18 cellular contexts compared by ENCODE assay signal in the genomic region with DNA sequence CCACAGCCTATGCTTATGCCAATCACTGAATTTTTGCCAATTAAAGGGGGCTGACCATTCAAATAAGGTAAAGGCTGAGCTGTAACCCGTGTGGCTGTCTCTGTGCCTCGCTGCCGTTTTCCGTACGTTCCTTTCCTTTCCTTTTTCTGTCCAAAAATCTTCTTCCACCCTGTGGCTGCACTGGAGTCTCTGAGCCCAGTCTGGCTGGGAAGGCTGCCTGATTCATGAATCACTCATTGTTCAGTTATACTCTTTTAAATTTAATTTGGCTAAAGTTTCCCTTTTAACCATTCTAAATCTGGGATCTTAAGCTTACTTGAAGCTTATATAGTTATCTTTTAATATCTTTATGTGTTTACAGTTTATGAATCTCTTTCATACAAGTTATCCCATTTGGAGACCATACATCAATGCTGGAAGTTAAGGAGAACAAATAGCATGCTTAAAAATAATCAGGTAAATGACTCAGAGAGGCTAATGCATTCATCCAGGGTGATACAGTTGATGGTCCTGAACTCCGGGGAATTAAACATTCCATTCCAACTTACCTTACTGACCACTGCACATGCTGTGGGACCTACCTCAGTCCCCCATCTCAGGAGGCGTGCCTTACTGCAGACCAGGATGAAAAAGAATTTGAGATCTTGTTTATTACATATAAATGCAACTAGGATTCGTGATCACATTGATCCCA.
A peak's percentile ranks its signal among the peaks of the same experiment; 100 is the strongest.
DNase-seq lines count a peak whose midpoint lies in the region; TF ChIP-seq lines count a peak whose summit lies in the region.
"Had no signal": no experiment of that assay in that cellular context is flagged by ENCODE, and none has a peak within 500 bp of the region (broad histone marks: within the 10 kb centered on the region; RNA-seq: fewer than 3 reads in every experiment).

No MANE protein-coding gene starts in this region.

- no peak overlapping the region for H3T11ph ChIP-seq in H9 (ENCODE audit: low read length)

- no peak overlapping the region for H3K56ac ChIP-seq in H9 (ENCODE audit: insufficient read length, low read depth, low read length)

- CTCF ChIA-PET in activated CD4-positive, alpha-beta T cell treated with anti-CD3 and anti-CD28 coated beads, Interleukin-2, amount 10 ng/mL, durations not matched to agents 7 days and 5 days (lab: Charles Lee): no interaction called here
- CTCF ChIA-PET in RWPE1 (lab: Yijun Ruan, JAX): no interaction called here

- H3K4me1 Mint-ChIP-seq in activated CD4-positive, alpha-beta T cell treated with anti-CD3 and anti-CD28 coated beads, Interleukin-2, amount 10 ng/mL, durations not matched to agents 24 days and 14 days: no peaks in the 10 kb centered on the region
- H3K4me1 Mint-ChIP-seq in activated CD4-positive, alpha-beta T cell treated with anti-CD3 and anti-CD28 coated beads, Interleukin-2, amount 10 ng/mL, durations not matched to agents 7 days and 5 days: no peaks in the 10 kb centered on the region
- peaks cover 3 to 6% of the 10 kb centered on the region in 2 experiments for H3K4me1 Mint-ChIP-seq in H9

- no peak overlapping the region for H2BK15ac ChIP-seq in H9 (ENCODE audit: low read depth, low read length)

- no peak overlapping the region for H2BK5ac ChIP-seq in H9 (ENCODE audit: insufficient read length, low read length)

- no peaks in the 10 kb centered on the region for H3K27me3 Mint-ChIP-seq in activated CD4-positive, alpha-beta T cell treated with anti-CD3 and anti-CD28 coated beads, Interleukin-2, amount 10 ng/mL, durations not matched to agents 24 days and 14 days
- H3K27me3 Mint-ChIP-seq in activated CD4-positive, alpha-beta T cell treated with anti-CD3 and anti-CD28 coated beads, Interleukin-2, amount 10 ng/mL, durations not matched to agents 7 days and 5 days: peaks cover 3% of the 10 kb centered on the region
- no peaks in the 10 kb centered on the region; the same call in 1 of the 2 replicates for H3K27me3 Mint-ChIP-seq in H9 (ENCODE audit: low read depth)

- intact Hi-C loops in activated CD4-positive, alpha-beta T cell treated with anti-CD3 and anti-CD28 coated beads, Interleukin-2, amount 10 ng/mL, durations not matched to agents 24 days and 14 days (cut with micrococcal nuclease): no loop called here
- intact Hi-C loops in esophagus muscularis mucosa (cut with DNase I): no loop called here

- no peaks in the 10 kb centered on the region for H3K9me3 Mint-ChIP-seq in activated CD4-positive, alpha-beta T cell treated with anti-CD3 and anti-CD28 coated beads, Interleukin-2, amount 10 ng/mL, durations not matched to agents 24 days and 14 days
- no peaks in the 10 kb centered on the region for H3K9me3 Mint-ChIP-seq in activated CD4-positive, alpha-beta T cell treated with anti-CD3 and anti-CD28 coated beads, Interleukin-2, amount 10 ng/mL, durations not matched to agents 7 days and 5 days
- H3K9me3 Mint-ChIP-seq in H9: peaks cover 7 to 9% of the 10 kb centered on the region in 2 experiments

- H3K4ac ChIP-seq in H9 (ENCODE audit: low read depth, low read length): no peak overlapping the region

- TF ChIP-seq CTCF in RWPE1 (conservative IDR thresholded peaks at IDR 0.05; ENCODE audit: low read depth): no peak
- no peak for TF ChIP-seq CTCF in esophagus muscularis mucosa (IDR thresholded peaks at IDR 0.05)
- no peak for TF ChIP-seq CTCF in H9 (conservative IDR thresholded peaks at IDR 0.05)

- TF ChIP-seq POLR2A in esophagus muscularis mucosa (IDR thresholded peaks at IDR 0.05; ENCODE audit: low read depth): no peak

- no peak overlapping the region for H2BK12ac ChIP-seq in H9 (ENCODE audit: insufficient read length, low read depth, low read length)

- no peak overlapping the region for H2AFZ ChIP-seq in H9 (ENCODE audit: low read length)

- no peaks in the 10 kb centered on the region for H3K36me3 ChIP-seq in esophagus muscularis mucosa
- H3K36me3 ChIP-seq: BLaER1 treated with 17β-estradiol and CSF1 and Interleukin-3, amounts not matched to agents 10 nM and 100 nM; HAP-1 had no signal

- H2BK20ac ChIP-seq in H9 (ENCODE audit: low read depth, low read length, poor library complexity, severe bottlenecking): no peak overlapping the region

- peaks cover 0 to 3% (median under 1%) of the 10 kb centered on the region in 4 donors for H3K9me3 ChIP-seq in esophagus muscularis mucosa
- H3K9me3 ChIP-seq in H9 (ENCODE audit: control insufficient read depth, low read depth, low read length): no peaks in the 10 kb centered on the region
- H3K9me3 ChIP-seq: HAP-1 had no signal

- H3K79me2 ChIP-seq in H9 (ENCODE audit: insufficient read depth, low read length): no peaks in the 10 kb centered on the region; the same call in 1 of the 2 replicates

- peak; percentile 32 for DNase-seq in activated CD4-positive, alpha-beta T cell treated with anti-CD3 and anti-CD28 coated beads, Interleukin-2, amount 10 ng/mL, durations not matched to agents 24 days and 14 days
- DNase-seq in activated CD4-positive, alpha-beta T cell treated with anti-CD3 and anti-CD28 coated beads, Interleukin-2, amount 10 ng/mL, durations not matched to agents 7 days and 5 days: no peak
- DNase-seq in RWPE1 (ENCODE audit: low spot score) (peak; percentile 45), esophagus muscularis mucosa (ENCODE audit: extremely low spot score) (peak; percentile 91), renal cortical epithelial cell (ENCODE audit: low read depth) (peak; percentile 61), H9 (no peak), OCI-M1 (lab: John Stamatoyannopoulos, UW) (no peak), KG1 (lab: John Stamatoyannopoulos, UW) (no peak)
- DNase-seq: DMS153, IMR-90, NCI-H146, NCI-H2081 treated with DMSO at 0.1 percent for 48 hours, NCI-H2227 treated with DMSO at 0.1 percent for 48 hours, NCI-H524 treated with DMSO at 0.1 percent for 48 hours, SHP77 treated with DMSO at 0.1 percent for 48 hours had no signal

- H3K79me1 ChIP-seq in H9 (ENCODE audit: insufficient read depth, low read depth, low read length, poor library complexity, severe bottlenecking): no peaks in the 10 kb centered on the region

- TF ChIP-seq EP300 in esophagus muscularis mucosa (IDR thresholded peaks at IDR 0.05): no peak

- H4K20me1 ChIP-seq in H9 (ENCODE audit: control insufficient read depth, insufficient read depth, insufficient read length): no peaks in the 10 kb centered on the region
- H4K20me1 ChIP-seq: BLaER1 treated with 17β-estradiol and CSF1 and Interleukin-3, amounts not matched to agents 10 nM and 100 nM had no signal

- H3K14ac ChIP-seq in H9 (ENCODE audit: insufficient read depth, low read length): no peak overlapping the region

- no peak overlapping the region for H3K23ac ChIP-seq in H9 (ENCODE audit: insufficient read length, low read depth, low read length)

- no peak overlapping the region for H2AK5ac ChIP-seq in H9 (ENCODE audit: insufficient read length, low read length)

- no peak overlapping the region for H4K91ac ChIP-seq in H9 (ENCODE audit: insufficient read length, low read depth, low read length)

- H3K27ac Mint-ChIP-seq in activated CD4-positive, alpha-beta T cell treated with anti-CD3 and anti-CD28 coated beads, Interleukin-2, amount 10 ng/mL, durations not matched to agents 24 days and 14 days: no peak overlapping the region
- H3K27ac Mint-ChIP-seq in activated CD4-positive, alpha-beta T cell treated with anti-CD3 and anti-CD28 coated beads, Interleukin-2, amount 10 ng/mL, durations not matched to agents 7 days and 5 days: no peak overlapping the region
- no peak overlapping the region for H3K27ac Mint-ChIP-seq in H9

- no peaks in the 10 kb centered on the region for H3K36me3 Mint-ChIP-seq in activated CD4-positive, alpha-beta T cell treated with anti-CD3 and anti-CD28 coated beads, Interleukin-2, amount 10 ng/mL, durations not matched to agents 24 days and 14 days (ENCODE audit: low read depth)
- H3K36me3 Mint-ChIP-seq in activated CD4-positive, alpha-beta T cell treated with anti-CD3 and anti-CD28 coated beads, Interleukin-2, amount 10 ng/mL, durations not matched to agents 7 days and 5 days (ENCODE audit: low read depth): no peaks in the 10 kb centered on the region
- H3K36me3 Mint-ChIP-seq in H9 (ENCODE audit: insufficient read depth in 1 of 3, low read depth in 3 of 3): peaks cover 2 to 6% (median 3%) of the 10 kb centered on the region in 3 experiments; a peak in 4 of 7 replicates

- POLR2A ChIA-PET in activated CD4-positive, alpha-beta T cell treated with anti-CD3 and anti-CD28 coated beads, Interleukin-2, amount 10 ng/mL, durations not matched to agents 7 days and 5 days (lab: Charles Lee): no interaction called here
- POLR2A ChIA-PET in RWPE1 (lab: Yijun Ruan, JAX; ENCODE audit: low non-redundant PET): no interaction called here

- H3K18ac ChIP-seq in H9 (ENCODE audit: insufficient read length, low read depth, low read length): no peak overlapping the region

- H3K4me1 ChIP-seq in esophagus muscularis mucosa (no peaks in the 10 kb centered on the region), H9 (ENCODE audit: insufficient read depth, low read length) (no peaks in the 10 kb centered on the region; the same call in 1 of the 2 replicates)
- H3K4me1 ChIP-seq: HAP-1 had no signal

- H3K27me3 ChIP-seq in esophagus muscularis mucosa: peaks cover 0 to 1% (median 0%) of the 10 kb centered on the region in 4 donors
- H3K27me3 ChIP-seq in H9 (ENCODE audit: insufficient read depth, low read length): no peaks in the 10 kb centered on the region
- H3K27me3 ChIP-seq: BLaER1 treated with 17β-estradiol and CSF1 and Interleukin-3, amounts not matched to agents 10 nM and 100 nM had no signal

- 59% methylated on average over 8 of the region's 8 CpGs for WGBS in esophagus muscularis mucosa
- WGBS in H9 (ENCODE audit: extremely low coverage, insufficient read length, low lambda C conversion rate): no CpG with 5 or more reads among the region's 8 CpGs

- H3K27ac ChIP-seq in RWPE1 (peak overlapping the region; percentile 55; the same call in 1 of the 2 replicates), esophagus muscularis mucosa (replicated peaks in 1 of 4) (no peak overlapping the region), H9 (ENCODE audit: insufficient read length, low read depth, low read length) (no peak overlapping the region)
- H3K27ac ChIP-seq: 22Rv1; BLaER1 treated with 17β-estradiol and CSF1 and Interleukin-3, amounts not matched to agents 10 nM and 100 nM had no signal

- no peak overlapping the region for H3K4me2 ChIP-seq in H9 (ENCODE audit: insufficient read depth, insufficient read length, low read length)
- H3K4me2 ChIP-seq: BLaER1 treated with 17β-estradiol and CSF1 and Interleukin-3, amounts not matched to agents 10 nM and 100 nM had no signal

- H3K4me3 Mint-ChIP-seq in activated CD4-positive, alpha-beta T cell treated with anti-CD3 and anti-CD28 coated beads, Interleukin-2, amount 10 ng/mL, durations not matched to agents 24 days and 14 days: no peak overlapping the region
- H3K4me3 Mint-ChIP-seq in activated CD4-positive, alpha-beta T cell treated with anti-CD3 and anti-CD28 coated beads, Interleukin-2, amount 10 ng/mL, durations not matched to agents 7 days and 5 days: no peak overlapping the region
- no peak overlapping the region for H3K4me3 Mint-ChIP-seq in H9

- H2BK120ac ChIP-seq in H9 (ENCODE audit: low read depth, low read length, poor library complexity, severe bottlenecking): no peak overlapping the region

- no peak overlapping the region for H3K4me3 ChIP-seq in esophagus muscularis mucosa
- H3K4me3 ChIP-seq: BLaER1 treated with 17β-estradiol and CSF1 and Interleukin-3, amounts not matched to agents 10 nM and 100 nM; HAP-1 had no signal

- no peaks in the 10 kb centered on the region for H3K23me2 ChIP-seq in H9 (ENCODE audit: insufficient read length, low read depth, low read length, poor library complexity, severe bottlenecking)

- H4K5ac ChIP-seq in H9 (ENCODE audit: insufficient read length, low read depth, low read length): no peak overlapping the region

- no peak overlapping the region for H3K9ac ChIP-seq in H9 (ENCODE audit: extremely low read depth, insufficient read length, low read length)
- H3K9ac ChIP-seq: BLaER1 treated with 17β-estradiol and CSF1 and Interleukin-3, amounts not matched to agents 10 nM and 100 nM had no signal

- H4K8ac ChIP-seq in H9 (replicated peaks; ENCODE audit: insufficient read length, low read depth, low read length): no peak overlapping the region

Comparison
In these comparisons a context has a peak if more than half of its experiments do, and no peak if none do; other contexts are left out.
1. DNase-seq: peak in activated CD4-positive, alpha-beta T cell treated with anti-CD3 and anti-CD28 coated beads, Interleukin-2, amount 10 ng/mL, durations not matched to agents 24 days and 14 days (single experiment), RWPE1 (single experiment), esophagus muscularis mucosa (single experiment) and renal cortical epithelial cell (single experiment); none in activated CD4-positive, alpha-beta T cell treated with anti-CD3 and anti-CD28 coated beads, Interleukin-2, amount 10 ng/mL, durations not matched to agents 7 days and 5 days (single experiment), H9 (single experiment), OCI-M1 (single experiment) and KG1 (single experiment).